3 cellular contexts compared by ENCODE assay signal in genomic region chr1:114470681-114471080, GRCh38.
TF ChIP-seq lines count a peak whose summit lies in the region.

No MANE protein-coding gene starts in this region.

TF ChIP-seq in HepG2, 621 proteins besides CTCF, POLR2A, EP300 and RAD21:
- TF ChIP-seq ZNF10 (CRISPR knock-in tag; IDR thresholded peaks at IDR 0.05; ENCODE audit: borderline replicate concordance, low read depth) (no peak), ZNF121 (CRISPR knock-in tag; IDR thresholded peaks at IDR 0.05) (peak; percentile 83), MTERF4 (CRISPR knock-in tag; IDR thresholded peaks at IDR 0.05) (0 out of 2 replicates have a peak, but pooled peaks have one; percentile 35), YEATS2 (CRISPR knock-in tag; IDR thresholded peaks at IDR 0.05; ENCODE audit: borderline replicate concordance) (no peak), THRA (CRISPR knock-in tag; IDR thresholded peaks at IDR 0.05; ENCODE audit: borderline replicate concordance) (no peak), CHD4 (IDR thresholded peaks at IDR 0.05; ENCODE audit: borderline replicate concordance, low read length) (no peak), PAXIP1 (CRISPR knock-in tag; conservative IDR thresholded peaks at IDR 0.05) (no peak), SMAD1 (CRISPR knock-in tag; IDR thresholded peaks at IDR 0.05; ENCODE audit: borderline replicate concordance, low read depth) (no peak), SSRP1 (CRISPR knock-in tag; IDR thresholded peaks at IDR 0.05) (no peak)

TF ChIP-seq in IMR-90, 13 proteins besides CTCF, POLR2A, EP300 and RAD21:
- no peak for TF ChIP-seq FOS (IDR thresholded peaks at IDR 0.05; ENCODE audit: low read depth, low read length)
- no peak for TF ChIP-seq RFX5 (IDR thresholded peaks at IDR 0.05; ENCODE audit: low read depth, low read length)
- TF ChIP-seq MAZ (IDR thresholded peaks at IDR 0.05; ENCODE audit: borderline replicate concordance, low read depth, low read length): no peak
- no peak for TF ChIP-seq CHD1 (IDR thresholded peaks at IDR 0.05; ENCODE audit: low read depth, low read length)
- TF ChIP-seq MAFK (IDR thresholded peaks at IDR 0.05; ENCODE audit: low read depth, low read length): no peak
- TF ChIP-seq NFE2L2 (IDR thresholded peaks at IDR 0.05; ENCODE audit: low read depth, low read length): no peak
- TF ChIP-seq USF2 (IDR thresholded peaks at IDR 0.05; ENCODE audit: low read depth, low read length): no peak
- no peak for TF ChIP-seq CEBPB (IDR thresholded peaks at IDR 0.05; ENCODE audit: low read depth, low read length)
- no peak for TF ChIP-seq BHLHE40 (IDR thresholded peaks at IDR 0.05; ENCODE audit: low read depth, low read length)
- no peak for TF ChIP-seq SMC3 (IDR thresholded peaks at IDR 0.05; ENCODE audit: low read depth, low read length)
- TF ChIP-seq RCOR1 (IDR thresholded peaks at IDR 0.05; ENCODE audit: insufficient replicate concordance, low read length): no peak
- TF ChIP-seq ELK1 (IDR thresholded peaks at IDR 0.05; ENCODE audit: borderline replicate concordance, low read depth, low read length): no peak
- no peak for TF ChIP-seq MXI1 (IDR thresholded peaks at IDR 0.05; ENCODE audit: borderline replicate concordance, low read depth, low read length)

TF ChIP-seq in K562, 482 proteins besides CTCF, POLR2A, EP300 and RAD21:
- TF ChIP-seq ZNF121 (CRISPR knock-in tag; conservative IDR thresholded peaks at IDR 0.05): peak; percentile 92
- no peak for TF ChIP-seq SMARCB1 (IDR thresholded peaks at IDR 0.05; ENCODE audit: insufficient read length, low read depth)
- no peak for TF ChIP-seq CHD2 (IDR thresholded peaks at IDR 0.05; ENCODE audit: low read depth, low read length)
- no peak for TF ChIP-seq ZSCAN32 (CRISPR knock-in tag; IDR thresholded peaks at IDR 0.05)
- no peak for TF ChIP-seq HOXB6 (CRISPR knock-in tag; IDR thresholded peaks at IDR 0.05; ENCODE audit: borderline replicate concordance)
